12 cellular contexts compared by ENCODE assay signal in genomic region chr14:101114726-101115481, GRCh38.
"Had no signal": no experiment of that assay in that cellular context is flagged by ENCODE, and none has a peak within 500 bp of the region (broad histone marks: within the 10 kb centered on the region; RNA-seq: fewer than 3 reads in every experiment).

No MANE protein-coding gene starts in this region.

- H3K9me3 Mint-ChIP-seq: activated T-cell treated with anti-CD3 and anti-CD28 coated beads, Interleukin-2, amount 50 U/mL, for 4 hours; stimulated activated naive CD8-positive, alpha-beta T cell treated with anti-CD3 and anti-CD28 coated beads, Interleukin-15, Interleukin-2, amounts not matched to agents 100 ng/mL and 50 ng/mL, for 24 hours; T-cell had no signal

- H3K4me3 ChIP-seq: cardiac muscle cell, prostate gland had no signal

- H3K27ac ChIP-seq: cardiac muscle cell, foreskin keratinocyte, prostate gland, VCaP had no signal

- H3K4me3 Mint-ChIP-seq: activated T-cell treated with anti-CD3 and anti-CD28 coated beads, Interleukin-2, amount 50 U/mL, for 4 hours; stimulated activated naive CD8-positive, alpha-beta T cell treated with anti-CD3 and anti-CD28 coated beads, Interleukin-15, Interleukin-2, amounts not matched to agents 100 ng/mL and 50 ng/mL, for 24 hours; T-cell had no signal

- H3K36me3 ChIP-seq: cardiac muscle cell, prostate gland had no signal

- H3K27ac Mint-ChIP-seq: stimulated activated naive CD8-positive, alpha-beta T cell treated with anti-CD3 and anti-CD28 coated beads, Interleukin-15, Interleukin-2, amounts not matched to agents 100 ng/mL and 50 ng/mL, for 24 hours; T-cell had no signal

- DNase-seq: activated gamma-delta T cell treated with Interleukin-2 at 50 U/mL for 16 hours; activated T-cell treated with anti-CD3 and anti-CD28 coated beads, Interleukin-2, amount 50 U/mL, for 4 hours; foreskin keratinocyte; left ventricle myocardium superior; stimulated activated CD4-positive, alpha-beta T cell treated with anti-CD3 and anti-CD28 coated beads, Interleukin-12 subunit alpha, Interleukin-12 subunit beta, amount 100 ng/mL, for 4 hours; stimulated activated CD4-positive, alpha-beta T cell treated with anti-CD3 and anti-CD28 coated beads, Interleukin-2, amount 100 ng/mL, for 48 hours; T1000 had no signal

- H3K27me3 ChIP-seq: cardiac muscle cell had no signal

- ATAC-seq: activated T-cell treated with anti-CD3 and anti-CD28 coated beads, Interleukin-2, amount 50 U/mL, for 4 hours; left ventricle myocardium superior; T-cell had no signal

- H3K4me1 ChIP-seq: foreskin keratinocyte, prostate gland had no signal

- H3K36me3 Mint-ChIP-seq: T-cell had no signal
